ENCODE assay signal across 19 cellular contexts in the genomic region with DNA sequence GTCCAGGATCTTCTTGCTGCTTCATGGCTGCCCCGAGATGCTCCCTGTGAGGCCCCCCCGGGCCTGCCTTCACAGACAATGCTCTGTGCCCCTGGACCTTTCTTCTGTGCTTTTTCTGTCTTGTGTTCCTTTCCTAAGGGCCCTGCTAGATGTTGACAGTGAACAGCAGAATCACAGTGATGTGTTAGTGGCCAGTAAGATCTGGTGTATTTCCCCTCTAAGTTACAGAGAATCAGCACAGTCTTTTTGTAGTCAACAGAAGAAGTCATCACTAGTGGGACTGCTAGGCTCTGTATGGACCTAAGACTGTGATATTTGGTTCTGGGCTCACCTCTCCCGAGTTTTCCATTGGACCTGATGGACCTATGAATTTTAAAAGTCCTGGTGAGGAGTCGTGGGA.
DNase-seq lines count a peak whose midpoint lies in the region; ATAC-seq, FAIRE-seq and TF ChIP-seq lines count a peak whose summit lies in the region.
"Had no signal": no experiment of that assay in that cellular context is flagged by ENCODE, and none has a peak within 500 bp of the region (broad histone marks: within the 10 kb centered on the region; RNA-seq: fewer than 3 reads in every experiment).

No MANE protein-coding gene starts in this region.

- no peak for FAIRE-seq in D721Med (lab: Jason Lieb, UNC)
- FAIRE-seq: HepG2 had no signal

- peak overlapping the region; percentile 70 for H3K4me3 Mint-ChIP-seq in T-helper 17 cell
- no peak overlapping the region for H3K4me3 Mint-ChIP-seq in dendritic cell treated with granulocyte-macrophage colony-stimulating factor and Interleukin-4, amounts not matched to agents 40 ng/mL and 50 ng/mL, for 4 days
- peak overlapping the region; percentile 83 for H3K4me3 Mint-ChIP-seq in stimulated activated effector memory CD8-positive, alpha-beta T cell treated with anti-CD3 and anti-CD28 coated beads, Interleukin-12 subunit alpha, Interleukin-12 subunit beta, amount 100 ng/mL, for 72 hours

- TF ChIP-seq CTCF in cardiac muscle cell (IDR thresholded peaks at IDR 0.05; ENCODE audit: low read depth, low read length) (no peak), D721Med (IDR thresholded peaks at IDR 0.05; ENCODE audit: insufficient read depth, missing control alignments) (no peak)

- peaks cover 91% of the 10 kb centered on the region for H3K4me1 Mint-ChIP-seq in T-helper 17 cell
- peaks cover 88% of the 10 kb centered on the region for H3K4me1 Mint-ChIP-seq in dendritic cell treated with granulocyte-macrophage colony-stimulating factor and Interleukin-4, amounts not matched to agents 40 ng/mL and 50 ng/mL, for 4 days (ENCODE audit: low read depth)
- peaks cover 99% of the 10 kb centered on the region for H3K4me1 Mint-ChIP-seq in stimulated activated effector memory CD8-positive, alpha-beta T cell treated with anti-CD3 and anti-CD28 coated beads, Interleukin-12 subunit alpha, Interleukin-12 subunit beta, amount 100 ng/mL, for 72 hours

- H3K9me3 Mint-ChIP-seq in dendritic cell treated with granulocyte-macrophage colony-stimulating factor and Interleukin-4, amounts not matched to agents 40 ng/mL and 50 ng/mL, for 4 days: no peaks in the 10 kb centered on the region
- no peaks in the 10 kb centered on the region for H3K9me3 Mint-ChIP-seq in stimulated activated effector memory CD8-positive, alpha-beta T cell treated with anti-CD3 and anti-CD28 coated beads, Interleukin-12 subunit alpha, Interleukin-12 subunit beta, amount 100 ng/mL, for 72 hours

- H3K27ac Mint-ChIP-seq in T-helper 17 cell: peak overlapping the region; percentile 96
- peak overlapping the region; percentile 39 for H3K27ac Mint-ChIP-seq in dendritic cell treated with granulocyte-macrophage colony-stimulating factor and Interleukin-4, amounts not matched to agents 40 ng/mL and 50 ng/mL, for 4 days
- H3K27ac Mint-ChIP-seq in stimulated activated effector memory CD8-positive, alpha-beta T cell treated with anti-CD3 and anti-CD28 coated beads, Interleukin-12 subunit alpha, Interleukin-12 subunit beta, amount 100 ng/mL, for 72 hours: peak overlapping the region; percentile 96

- H3K27me3 ChIP-seq in cardiac muscle cell: no peaks in the 10 kb centered on the region
- H3K27me3 ChIP-seq: foreskin keratinocyte, MG63 had no signal

- H3K27me3 Mint-ChIP-seq in T-helper 17 cell: no peaks in the 10 kb centered on the region
- H3K27me3 Mint-ChIP-seq in dendritic cell treated with granulocyte-macrophage colony-stimulating factor and Interleukin-4, amounts not matched to agents 40 ng/mL and 50 ng/mL, for 4 days: no peaks in the 10 kb centered on the region

- no peak overlapping the region for H3K4me3 ChIP-seq in cardiac muscle cell
- H3K4me3 ChIP-seq: GM23248, MG63 had no signal

- no peaks in the 10 kb centered on the region for H3K36me3 ChIP-seq in cardiac muscle cell
- H3K36me3 ChIP-seq: MG63 had no signal

- intact Hi-C loops in Right ventricle myocardium inferior (cut with DNase I): no loop called here
- intact Hi-C loops in dendritic cell treated with granulocyte-macrophage colony-stimulating factor and Interleukin-4, amounts not matched to agents 40 ng/mL and 50 ng/mL, for 4 days (cut with micrococcal nuclease): no loop called here

- H3K9me3 ChIP-seq in cardiac muscle cell (ENCODE audit: low read depth) (no peaks in the 10 kb centered on the region), T-helper 17 cell (ENCODE audit: control insufficient read depth, low read length, poor library complexity, severe bottlenecking) (no peaks in the 10 kb centered on the region)
- H3K9me3 ChIP-seq: MG63 had no signal

- H3K36me3 Mint-ChIP-seq in T-helper 17 cell (ENCODE audit: low read depth): peaks cover 6% of the 10 kb centered on the region
- peaks cover 76% of the 10 kb centered on the region for H3K36me3 Mint-ChIP-seq in dendritic cell treated with granulocyte-macrophage colony-stimulating factor and Interleukin-4, amounts not matched to agents 40 ng/mL and 50 ng/mL, for 4 days (ENCODE audit: low read depth)
- H3K36me3 Mint-ChIP-seq in stimulated activated effector memory CD8-positive, alpha-beta T cell treated with anti-CD3 and anti-CD28 coated beads, Interleukin-12 subunit alpha, Interleukin-12 subunit beta, amount 100 ng/mL, for 72 hours: no peaks in the 10 kb centered on the region

- ATAC-seq in Right ventricle myocardium inferior: no peak
- no peak for ATAC-seq in T-helper 17 cell
- peak; percentile 67 for ATAC-seq in stimulated activated effector memory CD8-positive, alpha-beta T cell treated with anti-CD3 and anti-CD28 coated beads, Interleukin-12 subunit alpha, Interleukin-12 subunit beta, amount 100 ng/mL, for 72 hours
- ATAC-seq: foreskin keratinocyte, HepG2 had no signal

- peak overlapping the region; percentile 64 for H3K27ac ChIP-seq in cardiac muscle cell
- H3K27ac ChIP-seq: foreskin keratinocyte, GM23248, RWPE1 had no signal

- peaks cover 35% of the 10 kb centered on the region for H3K4me1 ChIP-seq in cardiac muscle cell (ENCODE audit: low read depth)
- H3K4me1 ChIP-seq: foreskin keratinocyte had no signal

- DNase-seq in cardiac muscle cell (ENCODE audit: low read depth in 1 of 2, low spot score in 1 of 2) (no peak), Right ventricle myocardium inferior (ENCODE audit: missing footprints) (no peak), T-helper 17 cell (no peak), D721Med (ENCODE audit: insufficient read length, low spot score) (no peak), UCSD-AML1 (lab: John Stamatoyannopoulos, UW; ENCODE audit: unreplicated experiment) (no peak), occipital lobe (lab: John Stamatoyannopoulos, UW) (no peak)
- no peak for DNase-seq in stimulated activated effector memory CD8-positive, alpha-beta T cell treated with anti-CD3 and anti-CD28 coated beads, Interleukin-12 subunit alpha, Interleukin-12 subunit beta, amount 100 ng/mL, for 72 hours (ENCODE audit: low spot score in 2 of 2)
- DNase-seq: anterior cingulate cortex; DMS 273 treated with DMSO at 0.1 percent for 48 hours; foreskin keratinocyte; GM23248; MG63; NCI-H187 treated with DMSO at 0.1 percent for 48 hours; NCI-H446; stimulated activated CD4-positive, alpha-beta T cell treated with anti-CD3 and anti-CD28 coated beads, Interleukin-4, amount 100 ng/mL, for 1 hour; SW 1271 had no signal

Comparison
In these comparisons a context has a peak if more than half of its experiments do, and no peak if none do; other contexts are left out.
1. H3K27ac Mint-ChIP-seq: peak in every context shown above with its lines; median percentile 96 in T-helper 17 cell; 96 in stimulated activated effector memory CD8-positive, alpha-beta T cell treated with anti-CD3 and anti-CD28 coated beads, Interleukin-12 subunit alpha, Interleukin-12 subunit beta, amount 100 ng/mL, for 72 hours; 39 in dendritic cell treated with granulocyte-macrophage colony-stimulating factor and Interleukin-4, amounts not matched to agents 40 ng/mL and 50 ng/mL, for 4 days.